Comparison of ENCODE assay signal across 11 cellular contexts in the genomic region with DNA sequence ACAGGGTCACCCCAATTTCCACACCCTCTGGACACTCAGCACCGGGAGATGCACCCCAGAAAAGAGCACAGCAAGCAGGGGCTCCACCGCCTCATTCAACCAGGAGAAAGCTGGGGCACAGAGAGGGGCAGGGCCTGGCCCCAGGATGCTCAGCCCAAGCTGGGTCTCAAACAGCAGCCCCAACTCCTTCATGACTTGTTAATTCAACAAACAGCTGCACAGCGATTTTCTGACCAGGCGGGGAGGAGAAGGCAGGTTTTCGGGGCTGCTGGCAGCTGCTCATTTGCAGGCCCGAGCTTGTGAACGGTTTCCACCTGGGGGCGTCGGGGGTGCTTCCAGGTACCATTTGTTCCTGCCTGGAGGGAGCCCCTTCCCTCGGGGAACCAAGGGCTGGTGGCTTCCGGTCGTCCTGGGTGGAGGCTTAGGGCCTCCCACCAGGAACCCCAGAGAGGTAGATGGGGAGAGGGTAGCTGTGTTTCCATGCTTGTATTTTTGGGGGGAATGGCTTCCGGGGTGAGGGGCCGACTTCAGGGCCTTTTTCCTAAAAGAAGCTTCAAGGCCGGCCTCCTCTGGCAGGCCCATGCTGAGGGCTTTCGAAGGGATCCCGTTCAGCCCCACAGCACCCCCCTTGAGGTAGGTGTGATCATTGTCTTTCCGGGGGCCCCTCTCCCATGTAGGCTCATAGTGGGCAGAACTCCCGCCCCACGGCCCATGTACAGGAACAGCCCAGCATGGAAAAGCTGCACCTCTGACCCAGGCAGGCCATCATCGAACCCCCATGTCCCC.
DNase-seq lines count a peak whose midpoint lies in the region; ATAC-seq lines count a peak whose summit lies in the region.
"Had no signal": no experiment of that assay in that cellular context is flagged by ENCODE, and none has a peak within 500 bp of the region (broad histone marks: within the 10 kb centered on the region; RNA-seq: fewer than 3 reads in every experiment).

No MANE protein-coding gene starts in this region.

- H3K4me3 ChIP-seq in NT2/D1 (ENCODE audit: insufficient read length, low read depth), result no peak overlapping the region
- H3K4me3 ChIP-seq: PC-9 had no signal

- peak; percentile 59 for DNase-seq in DMS53 (lab: John Stamatoyannopoulos, UW)
- DNase-seq in DMS53 treated with DMSO at 0.1 percent for 48 hours (lab: John Stamatoyannopoulos, UW; ENCODE audit: unreplicated experiment), result no peak
- DNase-seq in NT2/D1 (ENCODE audit: low read depth, low spot score), result no peak
- peak; percentile 24 for DNase-seq in left ventricle myocardium superior
- DNase-seq in posterior vena cava (ENCODE audit: low spot score), result peak; percentile 78
- DNase-seq in DMS114 treated with DMSO at 0.1 percent for 48 hours (lab: John Stamatoyannopoulos, UW; ENCODE audit: unreplicated experiment), result no peak
- no peak for DNase-seq in NCI-H2227 treated with DMSO at 0.1 percent for 48 hours (lab: John Stamatoyannopoulos, UW)
- DNase-seq in NCI-H146 treated with DMSO at 0.1 percent for 48 hours (lab: John Stamatoyannopoulos, UW; ENCODE audit: unreplicated experiment), result no peak
- DNase-seq: midbrain, NCI-H446 treated with DMSO at 0.1 percent for 48 hours had no signal

- no peaks in the 10 kb centered on the region for H3K36me3 ChIP-seq in NT2/D1 (ENCODE audit: insufficient read depth, insufficient read length, low read length)

- intact Hi-C loops in left ventricle myocardium superior (cut with micrococcal nuclease), result loop anchor here (10.0 kb wide), 1 partner anchor 183 kb away; no protein-coding TSS in a partner anchor
- intact Hi-C loops in posterior vena cava (cut with DNase I), result loop anchor here in 1 of 2 donors (2.0 to 10.0 kb wide), 2 partner anchors 189 to 293 kb away; no protein-coding TSS in a partner anchor

- peaks cover 21% of the 10 kb centered on the region for H3K4me1 ChIP-seq in NT2/D1 (ENCODE audit: insufficient read depth, insufficient read length)

- H3K27me3 ChIP-seq in NT2/D1 (ENCODE audit: insufficient read depth, insufficient read length), result no peaks in the 10 kb centered on the region

- no peak for ATAC-seq in left ventricle myocardium superior

- peak overlapping the region; percentile 32 for H3K9ac ChIP-seq in NT2/D1 (ENCODE audit: insufficient read length, low read depth)

- peaks cover 5% of the 10 kb centered on the region; the same call in 1 of the 2 replicates for H3K9me3 ChIP-seq in NT2/D1 (ENCODE audit: insufficient read depth, low read length)

Comparison
In these comparisons a context has a peak if more than half of its experiments do, and no peak if none do; other contexts are left out.
1. DNase-seq: peak in DMS53 (single experiment), left ventricle myocardium superior (single experiment) and posterior vena cava (single experiment); none in DMS53 treated with DMSO at 0.1 percent for 48 hours (single experiment), NT2/D1 (single experiment), DMS114 treated with DMSO at 0.1 percent for 48 hours (single experiment), NCI-H2227 treated with DMSO at 0.1 percent for 48 hours (single experiment) and NCI-H146 treated with DMSO at 0.1 percent for 48 hours (single experiment).